ENCODE assay signal across 14 cellular contexts in genomic region chr1:183898001-183898396, GRCh38.
DNase-seq lines count a peak whose midpoint lies in the region; ATAC-seq and TF ChIP-seq lines count a peak whose summit lies in the region.
"Had no signal": no experiment of that assay in that cellular context is flagged by ENCODE, and none has a peak within 500 bp of the region (broad histone marks: within the 10 kb centered on the region; RNA-seq: fewer than 3 reads in every experiment).

No MANE protein-coding gene starts in this region.

- CTCF ChIA-PET in Calu3 (lab: Charles Lee), result interaction anchor here (1.0 kb wide), 1 partner anchor 213 kb away, joined by 3 read pairs; no protein-coding TSS in a partner anchor

- intact Hi-C loops in Calu3 (cut with micrococcal nuclease; ENCODE audit: unreplicated experiment), result no loop called here

- no TSS peak for BruUV-seq in Calu3 (replicated peaks; lab: Mats Ljungman, UMichigan)

- H3K27ac Mint-ChIP-seq in stimulated activated effector memory CD8-positive, alpha-beta T cell treated with anti-CD3 and anti-CD28 coated beads, Interleukin-12 subunit alpha, Interleukin-12 subunit beta, amount 100 ng/mL, for 72 hours, result no peak overlapping the region
- no peak overlapping the region for H3K27ac Mint-ChIP-seq in Calu3 (ENCODE audit: unreplicated experiment)

- no peaks in the 10 kb centered on the region for H3K36me3 Mint-ChIP-seq in stimulated activated effector memory CD8-positive, alpha-beta T cell treated with anti-CD3 and anti-CD28 coated beads, Interleukin-12 subunit alpha, Interleukin-12 subunit beta, amount 100 ng/mL, for 72 hours
- H3K36me3 Mint-ChIP-seq in Calu3 (ENCODE audit: insufficient read depth, unreplicated experiment), result no peaks in the 10 kb centered on the region

- no peaks in the 10 kb centered on the region for H3K9me3 Mint-ChIP-seq in stimulated activated effector memory CD8-positive, alpha-beta T cell treated with anti-CD3 and anti-CD28 coated beads, Interleukin-12 subunit alpha, Interleukin-12 subunit beta, amount 100 ng/mL, for 72 hours
- H3K9me3 Mint-ChIP-seq in Calu3 (ENCODE audit: low read depth, unreplicated experiment), result no peaks in the 10 kb centered on the region

- no peaks in the 10 kb centered on the region for H3K27me3 Mint-ChIP-seq in Calu3 (ENCODE audit: unreplicated experiment)

- TF ChIP-seq CTCF in Calu3 (IDR thresholded peaks at IDR 0.05; ENCODE audit: unreplicated experiment), result no peak

- peak; percentile 22 for ATAC-seq in GM19023 (IDR thresholded peaks at IDR 0.05; ENCODE audit: unreplicated experiment)
- ATAC-seq in HG02678 (IDR thresholded peaks at IDR 0.05; ENCODE audit: unreplicated experiment), result peak; percentile 28
- ATAC-seq in HG03460 (IDR thresholded peaks at IDR 0.05; ENCODE audit: unreplicated experiment), result peak; percentile 18
- ATAC-seq in stimulated activated effector memory CD8-positive, alpha-beta T cell treated with anti-CD3 and anti-CD28 coated beads, Interleukin-12 subunit alpha, Interleukin-12 subunit beta, amount 100 ng/mL, for 72 hours, result peak; percentile 26
- ATAC-seq: HCT116 had no signal

- H3K4me3 Mint-ChIP-seq in stimulated activated effector memory CD8-positive, alpha-beta T cell treated with anti-CD3 and anti-CD28 coated beads, Interleukin-12 subunit alpha, Interleukin-12 subunit beta, amount 100 ng/mL, for 72 hours, result no peak overlapping the region
- H3K4me3 Mint-ChIP-seq in Calu3 (ENCODE audit: low read depth, unreplicated experiment), result no peak overlapping the region

- DNase-seq in stimulated activated effector memory CD8-positive, alpha-beta T cell treated with anti-CD3 and anti-CD28 coated beads, Interleukin-12 subunit alpha, Interleukin-12 subunit beta, amount 100 ng/mL, for 72 hours (ENCODE audit: low spot score in 2 of 2), result no peak
- no peak for DNase-seq in activated CD4-positive, alpha-beta T cell treated with anti-CD3 and anti-CD28 coated beads, Interleukin-2, amount 50 U/mL, for 4 hours
- no peak for DNase-seq in NCI-H446 treated with DMSO at 0.1 percent for 48 hours (lab: John Stamatoyannopoulos, UW)
- no peak for DNase-seq in UCSD-AML1 (lab: John Stamatoyannopoulos, UW; ENCODE audit: unreplicated experiment)
- no peak for DNase-seq in Calu3
- DNase-seq: brain microvascular endothelial cell, erythroblast, KG1, NCI-H2171, right cardiac atrium had no signal

- H3K4me1 Mint-ChIP-seq in stimulated activated effector memory CD8-positive, alpha-beta T cell treated with anti-CD3 and anti-CD28 coated beads, Interleukin-12 subunit alpha, Interleukin-12 subunit beta, amount 100 ng/mL, for 72 hours, result peaks cover 11% of the 10 kb centered on the region
- no peaks in the 10 kb centered on the region for H3K4me1 Mint-ChIP-seq in Calu3 (ENCODE audit: low read depth, unreplicated experiment)
